ENCODE assay signal across 8 cellular contexts in genomic region chr1:27634166-27634981, GRCh38. TPM values are rescaled to one million over a fixed set of nuclear protein-coding genes. Genes with fewer than 3 reads are reported as not detected.
A peak's percentile ranks its signal among the peaks of the same experiment; 100 is the strongest.
DNase-seq lines count a peak whose midpoint lies in the region; ATAC-seq, FAIRE-seq and TF ChIP-seq lines count a peak whose summit lies in the region.

No MANE protein-coding gene starts in this region.

- FAIRE-seq in H54 (lab: Jason Lieb, UNC), result no peak

- H3K27me3 ChIP-seq in CD4-positive, CD25-positive, alpha-beta regulatory T cell (ENCODE audit: control insufficient read depth, insufficient read depth, low read length), result no peaks in the 10 kb centered on the region
- H3K27me3 ChIP-seq in ascending aorta (no peaks in the 10 kb centered on the region), iPS-20b (ENCODE audit: insufficient read depth, low read length) (peaks cover 40% of the 10 kb centered on the region)

- no peak for TF ChIP-seq CTCF in ascending aorta (IDR thresholded peaks at IDR 0.05)

- ATAC-seq in CD4-positive, CD25-positive, alpha-beta regulatory T cell (ENCODE audit: low read depth in 2 of 2), result peak; percentile 23 to 40
- no peak for ATAC-seq in HG03571 (IDR thresholded peaks at IDR 0.05; ENCODE audit: unreplicated experiment)
- ATAC-seq in HG03175 (IDR thresholded peaks at IDR 0.05; ENCODE audit: unreplicated experiment), result no peak

- H3K9me3 Mint-ChIP-seq in CD4-positive, CD25-positive, alpha-beta regulatory T cell, result no peaks in the 10 kb centered on the region

- peaks cover 40% of the 10 kb centered on the region for H3K4me1 ChIP-seq in CD4-positive, CD25-positive, alpha-beta regulatory T cell (ENCODE audit: control insufficient read depth, insufficient read depth, low read length, poor library complexity, severe bottlenecking)
- H3K4me1 ChIP-seq in ascending aorta, result peaks cover 0 to 3% of the 10 kb centered on the region in 2 donors
- H3K4me1 ChIP-seq in iPS-20b (ENCODE audit: insufficient read depth, low read length), result peaks cover under 1% of the 10 kb centered on the region; the same call in 1 of the 2 replicates

- no peaks in the 10 kb centered on the region for H3K9me3 ChIP-seq in CD4-positive, CD25-positive, alpha-beta regulatory T cell (ENCODE audit: control insufficient read depth in 2 of 2, low read length in 2 of 2)
- H3K9me3 ChIP-seq in ascending aorta (no peaks in the 10 kb centered on the region), iPS-20b (ENCODE audit: insufficient read depth, low read depth, low read length) (no peaks in the 10 kb centered on the region)

- peak; percentile 33 to 58 (median 48) for DNase-seq in CD4-positive, CD25-positive, alpha-beta regulatory T cell
- DNase-seq in KBM-7 (peak; percentile 51), ascending aorta (ENCODE audit: low spot score in 2 of 2) (peak in 1 of 2 donors; percentile 72), H54 (ENCODE audit: insufficient read length, low spot score) (no peak)
- peak; percentile 43 to 48 for DNase-seq in stimulated activated CD4-positive, alpha-beta T cell treated with anti-CD3 and anti-CD28 coated beads, Interleukin-2, amount 100 ng/mL, for 24 hours

- H3K27ac ChIP-seq in CD4-positive, CD25-positive, alpha-beta regulatory T cell (ENCODE audit: insufficient read depth, low read length, poor library complexity, severe bottlenecking), result peak overlapping the region; percentile 66
- H3K27ac ChIP-seq in ascending aorta, result peak overlapping the region; percentile 43 to 50
- H3K27ac ChIP-seq in iPS-20b (ENCODE audit: low read length), result no peak overlapping the region

- peak overlapping the region; percentile 51 for H3K9ac ChIP-seq in iPS-20b (ENCODE audit: low read depth, low read length)

- no peak for TF ChIP-seq POLR2A in H54 (IDR thresholded peaks at IDR 0.05; ENCODE audit: low read depth, low read length)

- peak overlapping the region; percentile 43 for H3K4me3 ChIP-seq in CD4-positive, CD25-positive, alpha-beta regulatory T cell (ENCODE audit: low read depth, low read length)
- H3K4me3 ChIP-seq in ascending aorta (peak overlapping the region; percentile 40 to 59), iPS-20b (ENCODE audit: low read length) (peak overlapping the region; percentile 69)

- peak overlapping the region; percentile 79 to 89 (median 80) for H3K27ac Mint-ChIP-seq in CD4-positive, CD25-positive, alpha-beta regulatory T cell

- no peaks in the 10 kb centered on the region for H3K36me3 ChIP-seq in CD4-positive, CD25-positive, alpha-beta regulatory T cell (ENCODE audit: control insufficient read depth, insufficient read depth, low read length)
- H3K36me3 ChIP-seq in ascending aorta (no peaks in the 10 kb centered on the region), iPS-20b (ENCODE audit: insufficient read depth, low read depth, low read length) (no peaks in the 10 kb centered on the region)

- peak overlapping the region; percentile 62 to 88 (median 74) for H3K4me3 Mint-ChIP-seq in CD4-positive, CD25-positive, alpha-beta regulatory T cell

- H3K4me1 Mint-ChIP-seq in CD4-positive, CD25-positive, alpha-beta regulatory T cell, result peaks cover 0 to 72% (median 41%) of the 10 kb centered on the region in 4 donors

- H3K36me3 Mint-ChIP-seq in CD4-positive, CD25-positive, alpha-beta regulatory T cell, result no peaks in the 10 kb centered on the region

- intact Hi-C loops in ascending aorta (cut with DNase I), result no loop called here

- H3K27me3 Mint-ChIP-seq in CD4-positive, CD25-positive, alpha-beta regulatory T cell, result no peaks in the 10 kb centered on the region

- in situ Hi-C loops in KBM-7 (cut with MboI; ENCODE audit: low pct_unique_long_range_greater_than_20kb, low sequenced_read_pairs), result no loop called here

RNA-seq across cellular contexts. Expression of gene FGR, which starts 0.6 kb away (rescaled TPM):
- total RNA-seq in CD4-positive, CD25-positive, alpha-beta regulatory T cell, result 0.15 TPM
- polyA plus RNA-seq in CD4-positive, CD25-positive, alpha-beta regulatory T cell, result under 1 TPM; 0.20 to 0.87 (median 0.33) TPM
- total RNA-seq in ascending aorta, result 10.4 TPM

RNA-seq across cellular contexts. Expression of gene AHDC1, which starts 30.4 kb away (rescaled TPM):
- 26.2 TPM for total RNA-seq in CD4-positive, CD25-positive, alpha-beta regulatory T cell
- polyA plus RNA-seq in CD4-positive, CD25-positive, alpha-beta regulatory T cell, result 1 to 10 TPM in 1 of 4 donors, under 1 TPM in 3; 0.07 to 1.4 (median 0.50) TPM
- 205 TPM for total RNA-seq in ascending aorta

RNA-seq across cellular contexts. Expression of gene IFI6, which starts 37.6 kb away (rescaled TPM):
- total RNA-seq in CD4-positive, CD25-positive, alpha-beta regulatory T cell, result 49.7 TPM
- 100 to 1,000 TPM; 152 to 199 (median 181) TPM for polyA plus RNA-seq in CD4-positive, CD25-positive, alpha-beta regulatory T cell
- total RNA-seq in ascending aorta, result 238 TPM

Comparison
In these comparisons a context has a peak if more than half of its experiments do, and no peak if none do; other contexts are left out.
1. ATAC-seq: peak in CD4-positive, CD25-positive, alpha-beta regulatory T cell (2 of 2); none in HG03571 (single experiment) and HG03175 (single experiment).
2. Peak in every context shown above with its lines, with median percentiles within 50 percentile points of each other: H3K4me3 ChIP-seq.